In genomic region chr17:64240261-64240740, GRCh38 we compare ENCODE assay signal across 11 cellular contexts. TPM values are rescaled to one million over a fixed set of nuclear protein-coding genes. Genes with fewer than 3 reads are reported as not detected.
A peak's percentile ranks its signal among the peaks of the same experiment; 100 is the strongest.
DNase-seq lines count a peak whose midpoint lies in the region; ATAC-seq and TF ChIP-seq lines count a peak whose summit lies in the region.
"Had no signal": no experiment of that assay in that cellular context is flagged by ENCODE, and none has a peak within 500 bp of the region (broad histone marks: within the 10 kb centered on the region; RNA-seq: fewer than 3 reads in every experiment).

No MANE protein-coding gene starts in this region.

- H4K8ac ChIP-seq in H9 (replicated peaks; ENCODE audit: insufficient read length, low read depth, low read length), result no peak overlapping the region

- H3K18ac ChIP-seq in H9 (ENCODE audit: insufficient read length, low read depth, low read length), result no peak overlapping the region

- H3K4me1 Mint-ChIP-seq in H9 (peaks cover 23 to 30% of the 10 kb centered on the region in 2 experiments), chondrocyte (ENCODE audit: low read depth) (peaks cover 84% of the 10 kb centered on the region)

- no peaks in the 10 kb centered on the region for H3K27me3 Mint-ChIP-seq in H9 (ENCODE audit: low read depth)
- H3K27me3 Mint-ChIP-seq in chondrocyte (ENCODE audit: low read depth), result no peaks in the 10 kb centered on the region

- H3K14ac ChIP-seq in H9 (ENCODE audit: insufficient read depth, low read length), result no peak overlapping the region

- H4K20me1 ChIP-seq in H9 (ENCODE audit: control insufficient read depth, insufficient read depth, insufficient read length), result no peaks in the 10 kb centered on the region

- no peak overlapping the region for H2BK12ac ChIP-seq in H9 (ENCODE audit: insufficient read length, low read depth, low read length)

- H3K23me2 ChIP-seq in H9 (ENCODE audit: insufficient read length, low read depth, low read length, poor library complexity, severe bottlenecking), result no peaks in the 10 kb centered on the region

- H3K36me3 Mint-ChIP-seq in H9 (ENCODE audit: insufficient read depth in 1 of 3, low read depth in 3 of 3) (no peaks in the 10 kb centered on the region), chondrocyte (ENCODE audit: low read depth) (no peaks in the 10 kb centered on the region)

- TF ChIP-seq POLR2A in gastrocnemius medialis (IDR thresholded peaks at IDR 0.05), result no peak

- no peak overlapping the region for H3K4me3 Mint-ChIP-seq in H9
- H3K4me3 Mint-ChIP-seq in chondrocyte (ENCODE audit: unreplicated experiment), result peak overlapping the region; percentile 20

- H3K4me1 ChIP-seq in H9 (ENCODE audit: insufficient read depth, low read length) (peaks cover 6% of the 10 kb centered on the region; the same call in 1 of the 2 replicates), gastrocnemius medialis (peaks cover 48 to 71% of the 10 kb centered on the region in 2 donors)

- DNase-seq in H9, result no peak
- DNase-seq in chondrocyte (ENCODE audit: low spot score), result no peak
- DNase-seq in iris pigment epithelial cell (ENCODE audit: low read depth), result peak; percentile 9
- peak in 1 of 2 donors; percentile 29 for DNase-seq in gastrocnemius medialis
- DNase-seq in NCI-H526 treated with DMSO at 0.1 percent for 48 hours (lab: John Stamatoyannopoulos, UW), result no peak
- no peak for DNase-seq in hypothalamus (lab: John Stamatoyannopoulos, UW)
- DNase-seq: activated CD4-positive, alpha-beta T cell treated with anti-CD3 and anti-CD28 coated beads, Interleukin-2, amount 50 U/mL, for 1 hour; DMS153; Karpas-422 had no signal

- no peak overlapping the region for H3K23ac ChIP-seq in H9 (ENCODE audit: insufficient read length, low read depth, low read length)

- H3K36me3 ChIP-seq in gastrocnemius medialis, result no peaks in the 10 kb centered on the region

- in situ Hi-C loops in gastrocnemius medialis (cut with MboI; ENCODE audit: low sequenced_read_pairs in 4 of 4), result no loop called here

- H3K4me3 ChIP-seq in gastrocnemius medialis, result no peak overlapping the region

- intact Hi-C loops in gastrocnemius medialis (cut with DNase I; ENCODE audit: low total_unique reads), result no loop called here

- H3K9me3 Mint-ChIP-seq in H9 (no peaks in the 10 kb centered on the region), chondrocyte (ENCODE audit: low read depth) (no peaks in the 10 kb centered on the region)

- no peak overlapping the region for H2BK120ac ChIP-seq in H9 (ENCODE audit: low read depth, low read length, poor library complexity, severe bottlenecking)

- H2AK5ac ChIP-seq in H9 (ENCODE audit: insufficient read length, low read length), result no peak overlapping the region

- H3K56ac ChIP-seq in H9 (ENCODE audit: insufficient read length, low read depth, low read length), result no peak overlapping the region

- H4K5ac ChIP-seq in H9 (ENCODE audit: insufficient read length, low read depth, low read length), result no peak overlapping the region

- WGBS in H9 (ENCODE audit: extremely low coverage, insufficient read length, low lambda C conversion rate), result no CpG with 5 or more reads among the region's 5 CpGs

- H2AFZ ChIP-seq in H9 (ENCODE audit: low read length), result no peak overlapping the region

- ATAC-seq in gastrocnemius medialis, result peak in 1 of 2 donors; percentile 51
- ATAC-seq in HG03378 (IDR thresholded peaks at IDR 0.05; ENCODE audit: unreplicated experiment), result no peak
- ATAC-seq in GM21786 (IDR thresholded peaks at IDR 0.05; ENCODE audit: unreplicated experiment), result no peak

- H3K27ac ChIP-seq in H9 (ENCODE audit: insufficient read length, low read depth, low read length), result no peak overlapping the region
- H3K27ac ChIP-seq in gastrocnemius medialis, result peak overlapping the region; percentile 48 to 74 (median 62)

- no peak overlapping the region for H3T11ph ChIP-seq in H9 (ENCODE audit: low read length)

- H3K27me3 ChIP-seq in H9 (ENCODE audit: insufficient read depth, low read length) (no peaks in the 10 kb centered on the region), gastrocnemius medialis (no peaks in the 10 kb centered on the region)

- H3K79me1 ChIP-seq in H9 (ENCODE audit: insufficient read depth, low read depth, low read length, poor library complexity, severe bottlenecking), result no peaks in the 10 kb centered on the region

- no peak overlapping the region for H2BK15ac ChIP-seq in H9 (ENCODE audit: low read depth, low read length)

- TF ChIP-seq CTCF in H9 (conservative IDR thresholded peaks at IDR 0.05) (peak; percentile 21; the same call in 1 of the 3 replicates), chondrocyte (IDR thresholded peaks at IDR 0.05) (peak; percentile 75), gastrocnemius medialis (IDR thresholded peaks at IDR 0.05 in 4 of 5, conservative IDR thresholded peaks at IDR 0.05 in 1 of 5) (no peak)

- no peak overlapping the region for H3K9ac ChIP-seq in H9 (ENCODE audit: extremely low read depth, insufficient read length, low read length)

- H3K9me3 ChIP-seq in H9 (ENCODE audit: control insufficient read depth, low read depth, low read length) (no peaks in the 10 kb centered on the region), gastrocnemius medialis (no peaks in the 10 kb centered on the region)

- no peak overlapping the region for H3K4ac ChIP-seq in H9 (ENCODE audit: low read depth, low read length)

- H2BK5ac ChIP-seq in H9 (ENCODE audit: insufficient read length, low read length), result no peak overlapping the region

- no peak overlapping the region for H3K4me2 ChIP-seq in H9 (ENCODE audit: insufficient read depth, insufficient read length, low read length)

- H3K79me2 ChIP-seq in H9 (ENCODE audit: insufficient read depth, low read length), result no peaks in the 10 kb centered on the region

- no peak overlapping the region for H4K91ac ChIP-seq in H9 (ENCODE audit: insufficient read length, low read depth, low read length)

- H3K27ac Mint-ChIP-seq in H9 (peak overlapping the region in 1 of 3 experiments; percentile 21; a peak in 1 of 7 replicates), chondrocyte (ENCODE audit: unreplicated experiment) (peak overlapping the region; percentile 91)

- H2BK20ac ChIP-seq in H9 (ENCODE audit: low read depth, low read length, poor library complexity, severe bottlenecking), result no peak overlapping the region

RNA-seq across cellular contexts. Expression of gene TEX2, which starts 22.8 kb away (rescaled TPM):
- 12.2 and 12.4 TPM in 2 replicates for total RNA-seq in H9 (2021)
- total RNA-seq in chondrocyte, result 45.3 to 119 TPM (median 47.3 TPM) in 3 replicates
- total RNA-seq in gastrocnemius medialis, result 10 to 100 TPM; 39.0 to 91.1 (median 77.4) TPM

Comparison
In these comparisons a context has a peak if more than half of its experiments do, and no peak if none do; other contexts are left out.
1. CTCF ChIP-seq: peak in H9 (single experiment) and chondrocyte (single experiment); none in gastrocnemius medialis (0 of 5).